Comparison of ENCODE assay signal across 13 cellular contexts in genomic region chr16:48930951-48931553, GRCh38.
DNase-seq lines count a peak whose midpoint lies in the region; ATAC-seq and TF ChIP-seq lines count a peak whose summit lies in the region.
"Had no signal": no experiment of that assay in that cellular context is flagged by ENCODE, and none has a peak within 500 bp of the region (broad histone marks: within the 10 kb centered on the region; RNA-seq: fewer than 3 reads in every experiment).

No MANE protein-coding gene starts in this region.

- peaks cover 4% of the 10 kb centered on the region for H3K23me2 ChIP-seq in H9 (ENCODE audit: insufficient read length, low read depth, low read length, poor library complexity, severe bottlenecking)

- H3K23ac ChIP-seq in H9 (ENCODE audit: insufficient read length, low read depth, low read length) = no peak overlapping the region
- no peak overlapping the region for H3K23ac ChIP-seq in mesenchymal stem cell (ENCODE audit: low read length in 2 of 2)

- no peak overlapping the region for H4K5ac ChIP-seq in H9 (ENCODE audit: insufficient read length, low read depth, low read length)

- H3K79me1 ChIP-seq in H9 (ENCODE audit: insufficient read depth, low read depth, low read length, poor library complexity, severe bottlenecking) (no peaks in the 10 kb centered on the region), mesenchymal stem cell (replicated peaks; ENCODE audit: low read length, poor library complexity, severe bottlenecking) (no peaks in the 10 kb centered on the region)

- H4K20me1 ChIP-seq in H9 (ENCODE audit: control insufficient read depth, insufficient read depth, insufficient read length) = no peaks in the 10 kb centered on the region
- H4K20me1 ChIP-seq: BLaER1 treated with 17β-estradiol and CSF1 and Interleukin-3, amounts not matched to agents 10 nM and 100 nM had no signal

- H2BK120ac ChIP-seq in H9 (ENCODE audit: low read depth, low read length, poor library complexity, severe bottlenecking) (no peak overlapping the region), mesenchymal stem cell (ENCODE audit: low read depth, low read length) (no peak overlapping the region)

- H3K4me2 ChIP-seq in H9 (ENCODE audit: insufficient read depth, insufficient read length, low read length) (no peak overlapping the region), mesenchymal stem cell (ENCODE audit: low read length, poor library complexity, severe bottlenecking) (no peak overlapping the region)
- H3K4me2 ChIP-seq: BLaER1 treated with 17β-estradiol and CSF1 and Interleukin-3, amounts not matched to agents 10 nM and 100 nM had no signal

- H3K4me3 Mint-ChIP-seq in H9 = no peak overlapping the region
- H3K4me3 Mint-ChIP-seq in WTC11 = no peak overlapping the region
- no peak overlapping the region for H3K4me3 Mint-ChIP-seq in glutamatergic neuron (ENCODE audit: unreplicated experiment)
- H3K4me3 Mint-ChIP-seq: B cell; CD8-positive, alpha-beta T cell had no signal

- H3K36me3 Mint-ChIP-seq in H9 (ENCODE audit: insufficient read depth in 1 of 3, low read depth in 3 of 3) (no peaks in the 10 kb centered on the region; a peak in 2 of 7 replicates), WTC11 (no peaks in the 10 kb centered on the region), glutamatergic neuron (ENCODE audit: unreplicated experiment) (peaks cover 4% of the 10 kb centered on the region)
- H3K36me3 Mint-ChIP-seq: CD8-positive, alpha-beta T cell had no signal

- TF ChIP-seq CTCF in H9 (conservative IDR thresholded peaks at IDR 0.05) = no peak
- TF ChIP-seq CTCF in WTC11 (IDR thresholded peaks at IDR 0.05) = no peak
- no peak for TF ChIP-seq CTCF in glutamatergic neuron (IDR thresholded peaks at IDR 0.05; ENCODE audit: partially characterized antibody, unreplicated experiment)

- peak overlapping the region; percentile 53 for H4K8ac ChIP-seq in H9 (replicated peaks; ENCODE audit: insufficient read length, low read depth, low read length)
- H4K8ac ChIP-seq in mesenchymal stem cell (ENCODE audit: low read length) = no peak overlapping the region

- H4K91ac ChIP-seq in H9 (ENCODE audit: insufficient read length, low read depth, low read length) = no peak overlapping the region
- peak overlapping the region; percentile 34 for H4K91ac ChIP-seq in mesenchymal stem cell (ENCODE audit: low read length)

- no peak overlapping the region for H2AFZ ChIP-seq in H9 (ENCODE audit: low read length)
- no peak overlapping the region for H2AFZ ChIP-seq in mesenchymal stem cell (ENCODE audit: low read depth, low read length)

- H3K4me1 ChIP-seq in H9 (ENCODE audit: insufficient read depth, low read length) = no peaks in the 10 kb centered on the region
- H3K4me1 ChIP-seq in mesenchymal stem cell (ENCODE audit: control insufficient read depth, insufficient read depth, low read depth, low read length) = peaks cover 1% of the 10 kb centered on the region

- H2BK12ac ChIP-seq in H9 (ENCODE audit: insufficient read length, low read depth, low read length) (no peak overlapping the region), mesenchymal stem cell (ENCODE audit: low read length in 2 of 2) (no peak overlapping the region)

- H3K9ac ChIP-seq in H9 (ENCODE audit: extremely low read depth, insufficient read length, low read length) (no peak overlapping the region), mesenchymal stem cell (ENCODE audit: low read length) (no peak overlapping the region)
- H3K9ac ChIP-seq: BLaER1 treated with 17β-estradiol and CSF1 and Interleukin-3, amounts not matched to agents 10 nM and 100 nM had no signal

- no peak overlapping the region for H2BK20ac ChIP-seq in H9 (ENCODE audit: low read depth, low read length, poor library complexity, severe bottlenecking)

- POLR2A ChIA-PET in WTC11 (lab: Charles Lee) = no interaction called here

- H3K36me3 ChIP-seq in mesenchymal stem cell (ENCODE audit: control insufficient read depth in 1 of 2, insufficient read depth in 2 of 2, low read depth in 1 of 2, low read length in 2 of 2) = no peaks in the 10 kb centered on the region
- H3K36me3 ChIP-seq in H7 (replicated peaks; ENCODE audit: control insufficient read depth, insufficient read depth, low read length) = no peaks in the 10 kb centered on the region
- H3K36me3 ChIP-seq: BLaER1 treated with 17β-estradiol and CSF1 and Interleukin-3, amounts not matched to agents 10 nM and 100 nM had no signal

- H3K27me3 ChIP-seq in H9 (ENCODE audit: insufficient read depth, low read length) = no peaks in the 10 kb centered on the region
- peaks cover 0 to 3% of the 10 kb centered on the region in 2 experiments for H3K27me3 ChIP-seq in mesenchymal stem cell (ENCODE audit: control insufficient read depth in 1 of 2, insufficient read depth in 1 of 2, low read length in 2 of 2)
- H3K27me3 ChIP-seq in H7 (ENCODE audit: control insufficient read depth, insufficient read depth, low read length) = no peaks in the 10 kb centered on the region; the same call in 1 of the 2 replicates
- H3K27me3 ChIP-seq: BLaER1 treated with 17β-estradiol and CSF1 and Interleukin-3, amounts not matched to agents 10 nM and 100 nM had no signal

- H3K4me3 ChIP-seq in mesenchymal stem cell (ENCODE audit: insufficient read depth in 1 of 2, low read depth in 1 of 2, low read length in 2 of 2) = no peak overlapping the region
- H3K4me3 ChIP-seq in H7 (ENCODE audit: insufficient read depth, low read depth, low read length) = no peak overlapping the region
- H3K4me3 ChIP-seq: BLaER1 treated with 17β-estradiol and CSF1 and Interleukin-3, amounts not matched to agents 10 nM and 100 nM had no signal

- H3K27me3 Mint-ChIP-seq in H9 (ENCODE audit: low read depth) (peaks cover 1% of the 10 kb centered on the region; the same call in 1 of the 2 replicates), WTC11 (ENCODE audit: low read depth) (no peaks in the 10 kb centered on the region; the same call in none of the 2 replicates), glutamatergic neuron (ENCODE audit: unreplicated experiment) (peaks cover 3% of the 10 kb centered on the region)
- H3K27me3 Mint-ChIP-seq: B cell had no signal

- H3K56ac ChIP-seq in H9 (ENCODE audit: insufficient read length, low read depth, low read length) = no peak overlapping the region

- H3K14ac ChIP-seq in H9 (ENCODE audit: insufficient read depth, low read length) = no peak overlapping the region
- H3K14ac ChIP-seq in mesenchymal stem cell (ENCODE audit: low read length in 2 of 2) = no peak overlapping the region

- H3T11ph ChIP-seq in H9 (ENCODE audit: low read length) = no peak overlapping the region

- no peak overlapping the region for H2BK15ac ChIP-seq in H9 (ENCODE audit: low read depth, low read length)
- H2BK15ac ChIP-seq in mesenchymal stem cell (ENCODE audit: low read depth, poor library complexity, severe bottlenecking) = no peak overlapping the region

- H3K27ac ChIP-seq in H9 (ENCODE audit: insufficient read length, low read depth, low read length) (no peak overlapping the region), mesenchymal stem cell (ENCODE audit: low read length, poor library complexity, severe bottlenecking) (no peak overlapping the region)
- H3K27ac ChIP-seq: BLaER1 treated with 17β-estradiol and CSF1 and Interleukin-3, amounts not matched to agents 10 nM and 100 nM had no signal

- no peaks in the 10 kb centered on the region for H3K9me3 ChIP-seq in H9 (ENCODE audit: control insufficient read depth, low read depth, low read length)
- peaks cover 3% of the 10 kb centered on the region for H3K9me3 ChIP-seq in mesenchymal stem cell (ENCODE audit: control insufficient read depth, low read length)

- H3K4me1 Mint-ChIP-seq in H9 = no peaks in the 10 kb centered on the region
- H3K4me1 Mint-ChIP-seq in WTC11 = no peaks in the 10 kb centered on the region
- H3K4me1 Mint-ChIP-seq in glutamatergic neuron (ENCODE audit: low read depth, unreplicated experiment) = no peaks in the 10 kb centered on the region
- H3K4me1 Mint-ChIP-seq: B cell had no signal

- H3K27ac Mint-ChIP-seq in H9 (no peak overlapping the region), WTC11 (no peak overlapping the region), glutamatergic neuron (ENCODE audit: unreplicated experiment) (no peak overlapping the region)
- H3K27ac Mint-ChIP-seq: B cell; CD8-positive, alpha-beta T cell had no signal

- H2BK5ac ChIP-seq in H9 (ENCODE audit: insufficient read length, low read length) (no peak overlapping the region), mesenchymal stem cell (ENCODE audit: low read depth, low read length, poor library complexity, severe bottlenecking) (no peak overlapping the region)

- no peak overlapping the region for H2AK5ac ChIP-seq in H9 (ENCODE audit: insufficient read length, low read length)
- H2AK5ac ChIP-seq in mesenchymal stem cell (ENCODE audit: low read length, severe bottlenecking) = no peak overlapping the region

- no peak for ATAC-seq in WTC11
- ATAC-seq: CD8-positive, alpha-beta T cell; HCT116 had no signal

- 100% methylated on average over 3 of the region's 4 CpGs for WGBS in H9 (ENCODE audit: extremely low coverage, insufficient read length, low lambda C conversion rate)
- 86% methylated on average over 4 of the region's 4 CpGs for WGBS in mesenchymal stem cell

- no peak overlapping the region for H3K4ac ChIP-seq in H9 (ENCODE audit: low read depth, low read length)
- no peak overlapping the region for H3K4ac ChIP-seq in mesenchymal stem cell (ENCODE audit: low read depth in 1 of 2, low read length in 2 of 2)

- H3K79me2 ChIP-seq in H9 (ENCODE audit: insufficient read depth, low read length) = no peaks in the 10 kb centered on the region

- DNase-seq in H9 = no peak
- DNase-seq in WTC11 (ENCODE audit: low spot score) = no peak
- DNase-seq in mesenchymal stem cell = no peak
- no peak for DNase-seq in H7
- no peak for DNase-seq in cerebellum (ENCODE audit: low spot score)
- no peak for DNase-seq in glutamatergic neuron
- DNase-seq: Calu3; CD8-positive, alpha-beta T cell; DMS79 treated with DMSO at 0.1 percent for 48 hours; GF-D8 had no signal

- H3K18ac ChIP-seq in H9 (ENCODE audit: insufficient read length, low read depth, low read length) = peak overlapping the region; percentile 23
- no peak overlapping the region for H3K18ac ChIP-seq in mesenchymal stem cell (ENCODE audit: low read depth in 1 of 2, low read length in 2 of 2)

- CTCF ChIA-PET in WTC11 (lab: Charles Lee) = no interaction called here

- peaks cover 0 to 5% of the 10 kb centered on the region in 2 experiments; a peak in 1 of 5 replicates for H3K9me3 Mint-ChIP-seq in H9
- peaks cover 17% of the 10 kb centered on the region for H3K9me3 Mint-ChIP-seq in WTC11
- H3K9me3 Mint-ChIP-seq in glutamatergic neuron (ENCODE audit: unreplicated experiment) = peaks cover 2% of the 10 kb centered on the region

TF ChIP-seq in WTC11, 78 proteins besides CTCF, POLR2A, EP300 and RAD21 (continues in another document):
- TF ChIP-seq, protein P1, sequence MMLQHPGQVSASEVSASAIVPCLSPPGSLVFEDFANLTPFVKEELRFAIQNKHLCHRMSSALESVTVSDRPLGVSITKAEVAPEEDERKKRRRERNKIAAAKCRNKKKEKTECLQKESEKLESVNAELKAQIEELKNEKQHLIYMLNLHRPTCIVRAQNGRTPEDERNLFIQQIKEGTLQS (CRISPR knock-in tag; conservative IDR thresholded peaks at IDR 0.05) = no peak
- no peak for TF ChIP-seq ZNF263 (CRISPR knock-in tag; IDR thresholded peaks at IDR 0.05; ENCODE audit: low read depth)
